ENCODE assay signal across 21 cellular contexts in the genomic region with DNA sequence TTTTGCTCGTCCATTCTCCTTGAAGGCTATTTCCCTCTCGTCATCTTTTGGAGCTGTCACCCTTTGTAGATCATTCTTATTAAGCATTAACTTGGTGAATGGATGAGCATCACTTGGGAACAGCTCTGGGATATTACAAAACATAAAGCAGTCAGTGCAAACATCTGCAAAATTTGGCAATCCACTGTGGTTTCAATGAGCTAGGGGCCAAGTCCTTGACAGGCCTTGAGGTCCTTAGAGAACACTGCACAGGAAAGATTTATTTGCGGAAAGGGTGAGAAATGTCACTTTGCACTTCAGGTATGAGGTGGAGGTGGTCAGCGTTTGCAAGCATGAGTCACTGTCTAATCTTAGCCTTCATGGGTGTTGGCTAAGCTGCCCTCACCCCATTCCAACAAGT.
A peak's percentile ranks its signal among the peaks of the same experiment; 100 is the strongest.
DNase-seq lines count a peak whose midpoint lies in the region; ATAC-seq and TF ChIP-seq lines count a peak whose summit lies in the region.
"Had no signal": no experiment of that assay in that cellular context is flagged by ENCODE, and none has a peak within 500 bp of the region (broad histone marks: within the 10 kb centered on the region; RNA-seq: fewer than 3 reads in every experiment).

No MANE protein-coding gene starts in this region.

- TF ChIP-seq POLR2A in gastrocnemius medialis (IDR thresholded peaks at IDR 0.05), result no peak

- in situ Hi-C loops in GM23248 (cut with MboI), result no loop called here
- in situ Hi-C loops in gastrocnemius medialis (cut with MboI; ENCODE audit: low sequenced_read_pairs in 4 of 4), result loop anchor here in 2 of 4 donors (10.0 to 25.0 kb wide), 2 partner anchors 239 to 504 kb away; no protein-coding TSS in a partner anchor

- DNase-seq in GM23248, result peak; percentile 56
- peak; percentile 44 for DNase-seq in RPMI7951 (ENCODE audit: low read depth)
- no peak for DNase-seq in heart right ventricle
- DNase-seq in gastrocnemius medialis, result peak in 1 of 2 donors; percentile 26
- no peak for DNase-seq in NCI-H1694 treated with DMSO at 0.1 percent for 48 hours (lab: John Stamatoyannopoulos, UW)
- DNase-seq in DMS153 (lab: John Stamatoyannopoulos, UW), result no peak
- DNase-seq in HPDE6-E6E7 (ENCODE audit: extremely low spot score), result no peak
- DNase-seq: activated CD4-positive, CD25-positive, alpha-beta regulatory T cell treated with anti-CD3 and anti-CD28 coated beads, Interleukin-2, amount 50 U/mL, for 72 hours; activated gamma-delta T cell treated with Interleukin-2 at 50 U/mL for 16 hours; anterior cingulate cortex; cortex of kidney; EL; esophagus squamous epithelium; Karpas-422; mesenchymal stem cell; NCI-H2029 treated with DMSO at 0.1 percent for 48 hours; NCI-H748 treated with DMSO at 0.1 percent for 48 hours; stimulated activated CD4-positive, alpha-beta T cell treated with anti-CD3 and anti-CD28 coated beads, Interleukin-2, amount 100 ng/mL, for 24 hours; stimulated activated CD8-positive, alpha-beta memory T cell treated with anti-CD3 and anti-CD28 coated beads, Interleukin-4, amount 100 ng/mL, for 48 hours had no signal

- WGBS in GM23248 (ENCODE audit: low coverage in 1 of 2, low lambda C conversion rate in 2 of 2, missing lambda C conversion rate in 2 of 2), 2 experiments, result 47 to 49% methylated on average over 4 of the region's 4 CpGs
- 53 to 55% methylated on average over 4 of the region's 4 CpGs for WGBS in heart right ventricle, 2 donors

- no peak overlapping the region for H3K27ac ChIP-seq in GM23248
- H3K27ac ChIP-seq in heart right ventricle, result peak overlapping the region in 1 of 10 donors; percentile 56
- H3K27ac ChIP-seq in gastrocnemius medialis, result peak overlapping the region in 1 of 4 donors; percentile 47
- H3K27ac ChIP-seq: neural progenitor cell had no signal

- no peaks in the 10 kb centered on the region for H3K79me2 ChIP-seq in GM23248 (ENCODE audit: insufficient read depth)

- intact Hi-C loops in heart right ventricle (cut with DNase I), result loop anchor here in 1 of 10 donors (5.0 kb wide), 1 partner anchor 84 kb away; no protein-coding TSS in a partner anchor
- intact Hi-C loops in gastrocnemius medialis (cut with DNase I; ENCODE audit: low total_unique reads), result no loop called here

- H3K4me2 ChIP-seq in GM23248 (ENCODE audit: unreplicated experiment), result no peak overlapping the region
- H3K4me2 ChIP-seq: neural progenitor cell had no signal

- H3K9me3 ChIP-seq in GM23248 (ENCODE audit: low read depth) (no peaks in the 10 kb centered on the region), heart right ventricle (no peaks in the 10 kb centered on the region), gastrocnemius medialis (no peaks in the 10 kb centered on the region)
- H3K9me3 ChIP-seq: esophagus squamous epithelium had no signal

- H3K36me3 ChIP-seq in GM23248 (ENCODE audit: low read depth), result no peaks in the 10 kb centered on the region
- H3K36me3 ChIP-seq in heart right ventricle, result no peaks in the 10 kb centered on the region
- no peaks in the 10 kb centered on the region for H3K36me3 ChIP-seq in gastrocnemius medialis
- H3K36me3 ChIP-seq: esophagus squamous epithelium, neural progenitor cell had no signal

- peaks cover 22% of the 10 kb centered on the region for H3K4me1 ChIP-seq in GM23248 (ENCODE audit: insufficient read depth)
- H3K4me1 ChIP-seq in heart right ventricle, result peaks cover 0 to 38% (median 22%) of the 10 kb centered on the region in 9 donors
- H3K4me1 ChIP-seq in gastrocnemius medialis, result peaks cover 6 to 7% of the 10 kb centered on the region in 2 donors

- ATAC-seq in heart right ventricle, result peak; percentile 25 to 59 (median 52)
- ATAC-seq in gastrocnemius medialis, result peak; percentile 82 to 86
- ATAC-seq: GM12878 had no signal

- H3K9me2 ChIP-seq in GM23248 (ENCODE audit: insufficient read depth), result no peaks in the 10 kb centered on the region

- H4K20me1 ChIP-seq in GM23248 (ENCODE audit: insufficient read depth), result no peaks in the 10 kb centered on the region

- H3K4me3 ChIP-seq in GM23248 (no peak overlapping the region), heart right ventricle (no peak overlapping the region), gastrocnemius medialis (no peak overlapping the region)
- H3K4me3 ChIP-seq: esophagus squamous epithelium, GM12878, neural progenitor cell had no signal

- no peak overlapping the region for H2AFZ ChIP-seq in GM23248
- H2AFZ ChIP-seq: neural progenitor cell had no signal

- no peaks in the 10 kb centered on the region for H3K27me3 ChIP-seq in GM23248 (replicated peaks; ENCODE audit: insufficient read depth)
- no peaks in the 10 kb centered on the region for H3K27me3 ChIP-seq in heart right ventricle
- H3K27me3 ChIP-seq in gastrocnemius medialis, result no peaks in the 10 kb centered on the region
- H3K27me3 ChIP-seq: esophagus squamous epithelium, neural progenitor cell had no signal

- TF ChIP-seq CTCF in heart right ventricle (IDR thresholded peaks at IDR 0.05) (no peak), gastrocnemius medialis (IDR thresholded peaks at IDR 0.05 in 4 of 5, conservative IDR thresholded peaks at IDR 0.05 in 1 of 5) (no peak)

- H3K9ac ChIP-seq in GM23248, result no peak overlapping the region
- H3K9ac ChIP-seq: neural progenitor cell had no signal

- H3F3A ChIP-seq in GM23248 (ENCODE audit: insufficient read depth), result peaks cover 15% of the 10 kb centered on the region

Comparison
In these comparisons a context has a peak if more than half of its experiments do, and no peak if none do; other contexts are left out.
1. DNase-seq: peak in GM23248 (single experiment) and RPMI7951 (single experiment); none in heart right ventricle (0 of 2), NCI-H1694 treated with DMSO at 0.1 percent for 48 hours (single experiment), DMS153 (single experiment) and HPDE6-E6E7 (single experiment).